8 cellular contexts compared by ENCODE assay signal in the genomic region with DNA sequence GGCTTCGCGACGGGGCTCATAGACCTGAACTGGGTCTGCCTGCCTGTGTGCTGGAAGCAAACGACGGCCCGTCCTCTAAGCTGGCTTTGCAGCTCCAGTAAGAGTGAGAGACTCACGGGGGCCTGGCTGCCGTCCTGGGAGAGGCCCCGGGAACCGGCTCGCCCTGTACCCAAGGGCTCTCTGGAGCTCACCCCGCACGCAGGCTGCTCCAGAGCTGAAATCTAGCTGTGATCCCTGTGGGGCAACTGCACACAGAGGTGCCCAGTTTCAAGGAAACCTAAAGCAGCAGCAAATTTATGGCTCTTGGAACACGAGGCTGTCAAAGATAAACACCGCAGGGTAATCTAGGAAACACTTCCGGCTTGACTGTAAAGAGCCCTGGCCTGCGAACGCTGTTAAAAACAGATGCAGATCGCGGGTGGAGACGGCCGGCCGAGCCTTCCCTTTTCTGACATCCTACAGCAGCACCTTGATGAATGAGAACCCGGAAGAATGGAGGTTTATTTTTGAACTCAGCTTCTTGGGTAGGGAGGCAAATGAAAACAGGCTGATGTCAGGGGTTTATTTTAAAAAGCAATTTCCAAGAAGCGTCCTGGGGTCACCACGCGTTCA. TPM values are rescaled to one million over a fixed set of nuclear protein-coding genes. Genes with fewer than 3 reads are reported as not detected.
DNase-seq lines count a peak whose midpoint lies in the region; ATAC-seq and TF ChIP-seq lines count a peak whose summit lies in the region.

No MANE protein-coding gene starts in this region.

- TF ChIP-seq CTCF in CD14-positive monocyte (IDR thresholded peaks at IDR 0.05), result no peak

- H3K9me3 ChIP-seq in mucosa of rectum (ENCODE audit: control insufficient read depth in 2 of 2, low read length in 2 of 2), result no peaks in the 10 kb centered on the region

- ATAC-seq in GM19328 (IDR thresholded peaks at IDR 0.05; ENCODE audit: unreplicated experiment), result no peak

- peaks cover 18 to 19% of the 10 kb centered on the region in 2 donors for H3K4me1 ChIP-seq in mucosa of rectum (ENCODE audit: control insufficient read depth in 2 of 2, insufficient read depth in 2 of 2, low read length in 2 of 2)

- no peaks in the 10 kb centered on the region for H3K36me3 ChIP-seq in mucosa of rectum (ENCODE audit: control insufficient read depth in 2 of 2, insufficient read depth in 2 of 2, low read length in 2 of 2)

- no peak for DNase-seq in CD14-positive monocyte (ENCODE audit: low spot score)
- DNase-seq in NCI-H1092 (lab: John Stamatoyannopoulos, UW), result peak; percentile 67
- no peak for DNase-seq in caudate nucleus (lab: John Stamatoyannopoulos, UW)
- no peak for DNase-seq in NCI-H2171 (lab: John Stamatoyannopoulos, UW)
- DNase-seq in nucleus accumbens (lab: John Stamatoyannopoulos, UW), result no peak
- no peak for DNase-seq in putamen (ENCODE audit: low spot score)

- H3K27ac Mint-ChIP-seq in CD14-positive monocyte, result peak overlapping the region in 4 of 7 donors; percentile 48 to 77 (median 60)

- H3K27me3 Mint-ChIP-seq in CD14-positive monocyte (ENCODE audit: low read depth in 3 of 3), result peaks cover 37 to 57% (median 45%) of the 10 kb centered on the region in 3 donors

- H3K4me1 Mint-ChIP-seq in CD14-positive monocyte, result peaks cover 61% of the 10 kb centered on the region

- H3K4me3 ChIP-seq in mucosa of rectum (ENCODE audit: low read length in 2 of 2), result peak overlapping the region in 1 of 2 donors; percentile 20

- no peaks in the 10 kb centered on the region for H3K27me3 ChIP-seq in mucosa of rectum (ENCODE audit: control insufficient read depth in 2 of 2, insufficient read depth in 2 of 2, low read length in 2 of 2)

- H3K4me3 Mint-ChIP-seq in CD14-positive monocyte, result peak overlapping the region; percentile 39 to 71

- intact Hi-C loops in CD14-positive monocyte (cut with micrococcal nuclease), result loop anchor here in 1 of 2 donors (5.0 kb wide), 2 partner anchors 40 to 105 kb away; no protein-coding TSS in a partner anchor

- peak overlapping the region; percentile 37 to 60 for H3K9ac ChIP-seq in mucosa of rectum (ENCODE audit: low read depth in 1 of 2, low read length in 2 of 2)

- peaks cover 0 to 11% (median 6%) of the 10 kb centered on the region in 7 donors for H3K9me3 Mint-ChIP-seq in CD14-positive monocyte

- peaks cover 30 to 40% of the 10 kb centered on the region in 2 donors for H3K36me3 Mint-ChIP-seq in CD14-positive monocyte

- H3K27ac ChIP-seq in caudate nucleus (ENCODE audit: low read depth, low read length) (peak overlapping the region; percentile 8), mucosa of rectum (ENCODE audit: low read depth in 2 of 2, low read length in 2 of 2) (peak overlapping the region; percentile 77 to 79)

RNA-seq across cellular contexts. Expression of a gene that starts 29.4 kb away (rescaled TPM):
- under 1 TPM; 0.09 to 0.14 TPM for polyA plus RNA-seq in CD14-positive monocyte
